18 cellular contexts compared by ENCODE assay signal in the genomic region with DNA sequence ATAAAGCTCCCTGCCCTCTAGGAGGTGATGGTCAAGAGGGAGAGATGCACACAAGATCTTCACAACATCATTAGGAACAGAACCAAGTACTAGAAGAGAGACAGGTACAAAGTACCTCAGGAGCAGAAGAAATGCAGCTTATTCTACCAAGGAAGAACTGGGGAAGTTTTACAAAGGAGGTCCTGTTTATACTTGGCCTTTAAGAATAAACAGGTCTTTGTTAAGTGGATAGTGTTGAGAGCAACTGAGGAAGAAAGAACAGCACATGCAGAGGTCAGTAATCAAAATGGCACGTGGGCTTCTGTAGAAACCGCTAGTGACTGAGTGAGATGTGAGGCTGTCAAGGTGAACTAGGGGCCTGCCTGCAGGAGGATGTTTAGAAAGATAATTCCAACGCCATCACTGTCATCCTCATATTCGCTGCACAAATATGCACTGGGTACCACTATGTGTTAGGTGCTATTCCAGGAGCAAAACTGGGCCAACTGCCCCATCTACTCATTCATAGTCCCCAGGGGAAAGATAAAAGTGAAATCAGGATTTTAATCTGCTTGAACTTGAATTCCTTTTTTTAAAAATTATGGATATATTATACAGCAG.
"Had no signal": no experiment of that assay in that cellular context is flagged by ENCODE, and none has a peak within 500 bp of the region (broad histone marks: within the 10 kb centered on the region; RNA-seq: fewer than 3 reads in every experiment).

No MANE protein-coding gene starts in this region.

- H3K27me3 ChIP-seq: esophagus muscularis mucosa, foreskin keratinocyte, gastrocnemius medialis, heart right ventricle, left lung had no signal

- H3K4me1 ChIP-seq: esophagus muscularis mucosa, gastrocnemius medialis, heart right ventricle, left lung, lower lobe of right lung had no signal

- H3K36me3 ChIP-seq: esophagus muscularis mucosa, gastrocnemius medialis, heart right ventricle, left lung, lower lobe of right lung had no signal

- H3K9me3 ChIP-seq: esophagus muscularis mucosa, gastrocnemius medialis, left lung, lower lobe of right lung had no signal

- DNase-seq: dermis blood vessel endothelial cell; dorsolateral prefrontal cortex; effector CD4-positive, alpha-beta T cell; effector memory CD4-positive, alpha-beta T cell; foreskin keratinocyte; gastrocnemius medialis; glutamatergic neuron; head of caudate nucleus; heart right ventricle; hippocampal formation; left cardiac atrium; left lung; left ventricle myocardium superior; lower lobe of right lung; mesenchymal stem cell; midbrain had no signal

- H3K27ac ChIP-seq: coronary artery, dorsolateral prefrontal cortex, esophagus muscularis mucosa, foreskin keratinocyte, gastrocnemius medialis, heart right ventricle, left lung, lower lobe of right lung had no signal

- H3K4me3 ChIP-seq: coronary artery, dorsolateral prefrontal cortex, esophagus muscularis mucosa, gastrocnemius medialis, heart right ventricle, left lung, lower lobe of right lung had no signal
